In genomic region chr19:40716031-40716654, GRCh38 we compare ENCODE assay signal across 8 cellular contexts. TPM values are rescaled to one million over a fixed set of nuclear protein-coding genes. Genes with fewer than 3 reads are reported as not detected.
DNase-seq lines count a peak whose midpoint lies in the region; ATAC-seq and TF ChIP-seq lines count a peak whose summit lies in the region.

No MANE protein-coding gene starts in this region.

- peak overlapping the region; percentile 95 for H3K27ac ChIP-seq in effector memory CD4-positive, alpha-beta T cell (ENCODE audit: insufficient read depth, low read length, poor library complexity, severe bottlenecking)

- H3K27ac Mint-ChIP-seq in IgD-negative memory B cell: peak overlapping the region; percentile 94 to 98 (median 97)
- peak overlapping the region; percentile 90 to 100 (median 98) for H3K27ac Mint-ChIP-seq in naive thymus-derived CD8-positive, alpha-beta T cell
- H3K27ac Mint-ChIP-seq in stimulated activated naive CD8-positive, alpha-beta T cell treated with anti-CD3 and anti-CD28 coated beads, Interleukin-15, Interleukin-2, amounts not matched to agents 100 ng/mL and 50 ng/mL, for 24 hours: peak overlapping the region; percentile 98

- peaks cover 43 to 48% (median 43%) of the 10 kb centered on the region in 3 donors for H3K4me1 Mint-ChIP-seq in IgD-negative memory B cell
- peaks cover 36 to 73% (median 68%) of the 10 kb centered on the region in 4 donors for H3K4me1 Mint-ChIP-seq in naive thymus-derived CD8-positive, alpha-beta T cell
- H3K4me1 Mint-ChIP-seq in stimulated activated naive CD8-positive, alpha-beta T cell treated with anti-CD3 and anti-CD28 coated beads, Interleukin-15, Interleukin-2, amounts not matched to agents 100 ng/mL and 50 ng/mL, for 24 hours (ENCODE audit: low read depth): peaks cover 65% of the 10 kb centered on the region

- peak in 1 of 2 donors; percentile 20 for ATAC-seq in naive thymus-derived CD8-positive, alpha-beta T cell

- no peaks in the 10 kb centered on the region for H3K9me3 ChIP-seq in BE2C
- no peaks in the 10 kb centered on the region for H3K9me3 ChIP-seq in effector memory CD4-positive, alpha-beta T cell (ENCODE audit: control insufficient read depth, low read length)

- no peaks in the 10 kb centered on the region for H3K27me3 Mint-ChIP-seq in IgD-negative memory B cell
- H3K27me3 Mint-ChIP-seq in naive thymus-derived CD8-positive, alpha-beta T cell: no peaks in the 10 kb centered on the region
- H3K27me3 Mint-ChIP-seq in stimulated activated naive CD8-positive, alpha-beta T cell treated with anti-CD3 and anti-CD28 coated beads, Interleukin-15, Interleukin-2, amounts not matched to agents 100 ng/mL and 50 ng/mL, for 24 hours: no peaks in the 10 kb centered on the region

- DNase-seq in BE2C: peak; percentile 53
- DNase-seq in activated CD4-positive, alpha-beta T cell treated with anti-CD3 and anti-CD28 coated beads, Interleukin-2, amount 50 U/mL, for 24 hours (ENCODE audit: low read depth in 1 of 2, low spot score in 1 of 2): peak; percentile 41 to 75
- peak; percentile 35 to 64 (median 60) for DNase-seq in effector memory CD4-positive, alpha-beta T cell
- DNase-seq in naive thymus-derived CD8-positive, alpha-beta T cell: peak in 9 of 10 donors; percentile 26 to 84 (median 35)
- DNase-seq in NCI-H2029 (lab: John Stamatoyannopoulos, UW): no peak
- no peak for DNase-seq in GOT3 (lab: John Stamatoyannopoulos, UW)

- no peaks in the 10 kb centered on the region for H3K27me3 ChIP-seq in BE2C
- no peaks in the 10 kb centered on the region for H3K27me3 ChIP-seq in effector memory CD4-positive, alpha-beta T cell (replicated peaks; ENCODE audit: control insufficient read depth, insufficient read depth, low read length, poor library complexity, severe bottlenecking)

- POLR2A ChIA-PET in naive thymus-derived CD8-positive, alpha-beta T cell (lab: Charles Lee): interaction anchor here (0.6 to 2.5 kb wide), 8 partner anchors 34 to 1312 kb away, joined by 3 to 23 read pairs (median 12); partner anchors contain the start of genes ACTMAP, EGLN2, RAB4B and SNRPA

- no peaks in the 10 kb centered on the region for H3K36me3 ChIP-seq in BE2C
- H3K36me3 ChIP-seq in effector memory CD4-positive, alpha-beta T cell (ENCODE audit: control insufficient read depth, insufficient read depth, low read length): no peaks in the 10 kb centered on the region

- peak overlapping the region; percentile 84 for H3K4me3 ChIP-seq in BE2C (ENCODE audit: low read depth, low read length)
- peak overlapping the region; percentile 67 for H3K4me3 ChIP-seq in effector memory CD4-positive, alpha-beta T cell (ENCODE audit: insufficient read depth, low read depth, low read length, poor library complexity, severe bottlenecking)

- peaks cover 4% of the 10 kb centered on the region; the same call in 1 of the 2 replicates for H3K4me1 ChIP-seq in BE2C
- H3K4me1 ChIP-seq in effector memory CD4-positive, alpha-beta T cell (ENCODE audit: control insufficient read depth, insufficient read depth, low read length, poor library complexity, severe bottlenecking): peaks cover 45% of the 10 kb centered on the region

- H3K36me3 Mint-ChIP-seq in IgD-negative memory B cell: no peaks in the 10 kb centered on the region
- H3K36me3 Mint-ChIP-seq in naive thymus-derived CD8-positive, alpha-beta T cell: peaks cover 4 to 18% (median 4%) of the 10 kb centered on the region in 3 donors
- H3K36me3 Mint-ChIP-seq in stimulated activated naive CD8-positive, alpha-beta T cell treated with anti-CD3 and anti-CD28 coated beads, Interleukin-15, Interleukin-2, amounts not matched to agents 100 ng/mL and 50 ng/mL, for 24 hours (ENCODE audit: low read depth): peaks cover 21% of the 10 kb centered on the region

- no peaks in the 10 kb centered on the region for H3K9me3 Mint-ChIP-seq in IgD-negative memory B cell
- H3K9me3 Mint-ChIP-seq in naive thymus-derived CD8-positive, alpha-beta T cell: no peaks in the 10 kb centered on the region
- H3K9me3 Mint-ChIP-seq in stimulated activated naive CD8-positive, alpha-beta T cell treated with anti-CD3 and anti-CD28 coated beads, Interleukin-15, Interleukin-2, amounts not matched to agents 100 ng/mL and 50 ng/mL, for 24 hours: no peaks in the 10 kb centered on the region

- no peak for TF ChIP-seq CTCF in BE2C (IDR thresholded peaks at IDR 0.05; ENCODE audit: low read depth, low read length)

- peak overlapping the region; percentile 91 to 98 (median 97) for H3K4me3 Mint-ChIP-seq in IgD-negative memory B cell
- H3K4me3 Mint-ChIP-seq in naive thymus-derived CD8-positive, alpha-beta T cell: peak overlapping the region; percentile 80 to 94 (median 90)
- H3K4me3 Mint-ChIP-seq in stimulated activated naive CD8-positive, alpha-beta T cell treated with anti-CD3 and anti-CD28 coated beads, Interleukin-15, Interleukin-2, amounts not matched to agents 100 ng/mL and 50 ng/mL, for 24 hours: peak overlapping the region; percentile 86

RNA-seq across cellular contexts. Expression of gene COQ8B, which starts 0.5 kb away (rescaled TPM):
- polyA plus RNA-seq in BE2C (2012; ENCODE audit: insufficient read depth, insufficient read length, low read depth): 24.1 TPM
- 24.2 TPM for polyA plus RNA-seq in IgD-negative memory B cell
- 10 to 100 TPM; 39.2 to 39.3 TPM for total RNA-seq in naive thymus-derived CD8-positive, alpha-beta T cell
- polyA plus RNA-seq in naive thymus-derived CD8-positive, alpha-beta T cell: 10 to 100 TPM in 2 of 3 donors, 1 to 10 TPM in 1; 9.8 to 14.8 (median 13.3) TPM

RNA-seq across cellular contexts. Expression of gene ITPKC, which starts 0.8 kb away (rescaled TPM):
- 8.8 TPM for polyA plus RNA-seq in BE2C (2012; ENCODE audit: insufficient read depth, insufficient read length, low read depth)
- 8.8 TPM for polyA plus RNA-seq in IgD-negative memory B cell
- 1 to 10 TPM; 6.3 to 8.1 TPM for total RNA-seq in naive thymus-derived CD8-positive, alpha-beta T cell
- polyA plus RNA-seq in naive thymus-derived CD8-positive, alpha-beta T cell: 1 to 10 TPM; 2.9 to 5.7 (median 4.0) TPM

RNA-seq across cellular contexts. Expression of gene NUMBL, which starts 25.7 kb away (rescaled TPM):
- polyA plus RNA-seq in BE2C (2012; ENCODE audit: insufficient read depth, insufficient read length, low read depth): 30.6 TPM
- 4.0 TPM for polyA plus RNA-seq in IgD-negative memory B cell
- total RNA-seq in naive thymus-derived CD8-positive, alpha-beta T cell: 10 to 100 TPM; 15.6 to 16.9 TPM
- polyA plus RNA-seq in naive thymus-derived CD8-positive, alpha-beta T cell: 1 to 10 TPM in 1 of 3 donors, under 1 TPM in 2; 0.80 to 1.2 (median 0.83) TPM

RNA-seq across cellular contexts. Expression of gene ACTMAP, which starts 34.1 kb away (rescaled TPM):
- 21.1 TPM for polyA plus RNA-seq in BE2C (2012; ENCODE audit: insufficient read depth, insufficient read length, low read depth)
- 4.9 TPM for polyA plus RNA-seq in IgD-negative memory B cell
- total RNA-seq in naive thymus-derived CD8-positive, alpha-beta T cell: 1 to 10 TPM; 7.0 to 7.1 TPM
- polyA plus RNA-seq in naive thymus-derived CD8-positive, alpha-beta T cell: 1 to 10 TPM; 2.5 to 4.6 (median 3.4) TPM

RNA-seq across cellular contexts. Expression of gene SNRPA, which starts 34.9 kb away (rescaled TPM):
- polyA plus RNA-seq in BE2C (2012; ENCODE audit: insufficient read depth, insufficient read length, low read depth): 73.9 TPM
- 96.4 TPM for polyA plus RNA-seq in IgD-negative memory B cell
- 10 to 100 TPM; 64.1 to 68.2 TPM for total RNA-seq in naive thymus-derived CD8-positive, alpha-beta T cell
- polyA plus RNA-seq in naive thymus-derived CD8-positive, alpha-beta T cell: 10 to 100 TPM; 45.9 to 62.3 (median 60.4) TPM

Comparison
In these comparisons a context has a peak if more than half of its experiments do, and no peak if none do; other contexts are left out.
1. DNase-seq: peak in BE2C (single experiment), activated CD4-positive, alpha-beta T cell treated with anti-CD3 and anti-CD28 coated beads, Interleukin-2, amount 50 U/mL, for 24 hours (2 of 2), effector memory CD4-positive, alpha-beta T cell (3 of 3) and naive thymus-derived CD8-positive, alpha-beta T cell (9 of 10); none in NCI-H2029 (single experiment) and GOT3 (single experiment).
2. Peak in every context shown above with its lines, with median percentiles within 50 percentile points of each other: H3K27ac Mint-ChIP-seq and H3K4me3 Mint-ChIP-seq.